18 cellular contexts compared by ENCODE assay signal in genomic region chr4:95377511-95377910, GRCh38.
"Had no signal": no experiment of that assay in that cellular context is flagged by ENCODE, and none has a peak within 500 bp of the region (broad histone marks: within the 10 kb centered on the region; RNA-seq: fewer than 3 reads in every experiment).

No MANE protein-coding gene starts in this region.

- H3K36me3 Mint-ChIP-seq: immature natural killer cell; naive B cell; stimulated activated memory B cell treated with anti-CD40 and anti-IgM and Interleukin-4, amounts not matched to agents 10 μg/mL and 1 μg/mL and 100 μg/mL, for 72 hours had no signal

- DNase-seq: effector memory CD4-positive, alpha-beta T cell; immature natural killer cell; left cardiac atrium; left ventricle myocardium superior; mesenchymal stem cell; naive B cell; pancreas; spleen; stimulated activated CD4-positive, alpha-beta T cell treated with anti-CD3 and anti-CD28 coated beads, Interleukin-15, amount 100 ng/mL, for 24 hours; stimulated activated CD4-positive, alpha-beta T cell treated with anti-CD3 and anti-CD28 coated beads, Interleukin-1b, Interleukin-23, amount 100 ng/mL, for 48 hours; stimulated activated CD4-positive, alpha-beta T cell treated with anti-CD3 and anti-CD28 coated beads, Interleukin-4, amount 100 ng/mL, for 24 hours; stimulated activated naive CD8-positive, alpha-beta T cell treated with anti-CD3 and anti-CD28 coated beads, Interleukin-15, amount 100 ng/mL, for 72 hours; testis; upper lobe of right lung had no signal

- H3K27me3 Mint-ChIP-seq: naive B cell; progenitor cell of endocrine pancreas; stimulated activated memory B cell treated with anti-CD40 and anti-IgM and Interleukin-4, amounts not matched to agents 10 μg/mL and 1 μg/mL and 100 μg/mL, for 72 hours; stimulated activated naive CD8-positive, alpha-beta T cell treated with anti-CD3 and anti-CD28 coated beads, Interleukin-15, amount 100 ng/mL, for 72 hours had no signal

- ATAC-seq: esophagus mucosa; left cardiac atrium; left ventricle myocardium superior; pancreas; sciatic nerve; stimulated activated memory B cell treated with anti-CD40 and anti-IgM and Interleukin-4, amounts not matched to agents 10 μg/mL and 1 μg/mL and 100 μg/mL, for 72 hours; stimulated activated naive CD8-positive, alpha-beta T cell treated with anti-CD3 and anti-CD28 coated beads, Interleukin-15, amount 100 ng/mL, for 72 hours; upper lobe of right lung had no signal

- H3K4me1 Mint-ChIP-seq: immature natural killer cell; naive B cell; stimulated activated memory B cell treated with anti-CD40 and anti-IgM and Interleukin-4, amounts not matched to agents 10 μg/mL and 1 μg/mL and 100 μg/mL, for 72 hours; stimulated activated naive CD8-positive, alpha-beta T cell treated with anti-CD3 and anti-CD28 coated beads, Interleukin-15, amount 100 ng/mL, for 72 hours had no signal

- H3K27ac Mint-ChIP-seq: immature natural killer cell; naive B cell; progenitor cell of endocrine pancreas; stimulated activated memory B cell treated with anti-CD40 and anti-IgM and Interleukin-4, amounts not matched to agents 10 μg/mL and 1 μg/mL and 100 μg/mL, for 72 hours; stimulated activated naive CD8-positive, alpha-beta T cell treated with anti-CD3 and anti-CD28 coated beads, Interleukin-15, amount 100 ng/mL, for 72 hours had no signal

- H3K4me3 Mint-ChIP-seq: immature natural killer cell; naive B cell; stimulated activated memory B cell treated with anti-CD40 and anti-IgM and Interleukin-4, amounts not matched to agents 10 μg/mL and 1 μg/mL and 100 μg/mL, for 72 hours; stimulated activated naive CD8-positive, alpha-beta T cell treated with anti-CD3 and anti-CD28 coated beads, Interleukin-15, amount 100 ng/mL, for 72 hours had no signal

- H3K9me3 Mint-ChIP-seq: naive B cell; stimulated activated naive CD8-positive, alpha-beta T cell treated with anti-CD3 and anti-CD28 coated beads, Interleukin-15, amount 100 ng/mL, for 72 hours had no signal
